In genomic region chr17:80361495-80362220, GRCh38 we compare ENCODE assay signal across 2 cellular contexts.
TF ChIP-seq lines count a peak whose summit lies in the region.

No MANE protein-coding gene starts in this region.

TF ChIP-seq in HCT116, 20 proteins besides CTCF, POLR2A, EP300 and RAD21 (continued from another document):
- TF ChIP-seq ELF1 (IDR thresholded peaks at IDR 0.05; ENCODE audit: borderline replicate concordance, low read depth) (no peak), JUND (IDR thresholded peaks at IDR 0.05) (no peak)

TF ChIP-seq in HepG2, 621 proteins besides CTCF, POLR2A, EP300 and RAD21 (continued from another document):
- TF ChIP-seq ZBTB33 (CRISPR knock-in tag; IDR thresholded peaks at IDR 0.05) (peak; percentile 82), ZBTB20 (CRISPR knock-in tag; IDR thresholded peaks at IDR 0.05; ENCODE audit: borderline replicate concordance, low read depth) (no peak), CBX2 (IDR thresholded peaks at IDR 0.05; ENCODE audit: low read depth, low read length) (no peak), CBX2 (CRISPR knock-in tag; IDR thresholded peaks at IDR 0.05; ENCODE audit: low read depth) (no peak), CHD2 (IDR thresholded peaks at IDR 0.05; ENCODE audit: low read depth, low read length) (no peak), GABPB1 (CRISPR knock-in tag; IDR thresholded peaks at IDR 0.05) (no peak), HMG20B (CRISPR knock-in tag; conservative IDR thresholded peaks at IDR 0.05) (no peak), ZNF441 (CRISPR knock-in tag; IDR thresholded peaks at IDR 0.05; ENCODE audit: borderline replicate concordance) (no peak), RFXANK (CRISPR knock-in tag; IDR thresholded peaks at IDR 0.05) (no peak), ADNP (CRISPR knock-in tag; IDR thresholded peaks at IDR 0.05) (no peak), STAG1 (CRISPR knock-in tag; IDR thresholded peaks at IDR 0.05) (peak; percentile 50), ZNF510 (CRISPR knock-in tag; IDR thresholded peaks at IDR 0.05; ENCODE audit: low read depth) (no peak), ZNF792 (CRISPR knock-in tag; IDR thresholded peaks at IDR 0.05) (no peak), MAZ (IDR thresholded peaks at IDR 0.05; ENCODE audit: borderline replicate concordance, low read depth, low read length) (no peak), MAZ (CRISPR knock-in tag; IDR thresholded peaks at IDR 0.05; ENCODE audit: low read depth) (no peak), TBL1XR1 (IDR thresholded peaks at IDR 0.05; ENCODE audit: borderline replicate concordance, low read length, partially characterized antibody) (no peak), JUN (CRISPR knock-in tag; IDR thresholded peaks at IDR 0.05) (no peak), PAF1 (CRISPR knock-in tag; IDR thresholded peaks at IDR 0.05) (no peak), XRCC5 (optimal IDR thresholded peaks at IDR 0.05; ENCODE audit: low read length) (no peak)
